ENCODE assay signal across 2 cellular contexts in the genomic region with DNA sequence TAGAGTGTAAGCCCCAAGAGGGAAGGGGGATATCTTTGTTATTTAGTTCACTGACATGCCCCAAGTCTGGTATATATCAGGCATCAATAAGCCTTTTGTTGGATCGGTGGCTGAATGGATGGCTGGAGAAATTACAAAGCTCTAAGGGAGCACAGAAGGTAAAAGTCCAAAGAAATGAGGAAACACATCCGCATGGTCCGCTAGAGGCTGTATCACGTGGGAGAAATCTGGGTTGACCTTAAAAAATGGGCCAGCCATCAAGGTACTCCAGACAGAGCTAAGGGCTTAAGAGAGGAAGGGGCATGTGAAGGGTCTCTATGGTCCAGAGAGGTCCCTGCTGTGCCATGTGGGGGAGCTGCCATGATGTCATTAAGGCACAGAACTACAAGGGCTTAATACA.
A peak's percentile ranks its signal among the peaks of the same experiment; 100 is the strongest.
TF ChIP-seq lines count a peak whose summit lies in the region.

No MANE protein-coding gene starts in this region.

TF ChIP-seq in HepG2, 621 proteins besides CTCF, POLR2A, EP300 and RAD21:
- TF ChIP-seq, protein P1, sequence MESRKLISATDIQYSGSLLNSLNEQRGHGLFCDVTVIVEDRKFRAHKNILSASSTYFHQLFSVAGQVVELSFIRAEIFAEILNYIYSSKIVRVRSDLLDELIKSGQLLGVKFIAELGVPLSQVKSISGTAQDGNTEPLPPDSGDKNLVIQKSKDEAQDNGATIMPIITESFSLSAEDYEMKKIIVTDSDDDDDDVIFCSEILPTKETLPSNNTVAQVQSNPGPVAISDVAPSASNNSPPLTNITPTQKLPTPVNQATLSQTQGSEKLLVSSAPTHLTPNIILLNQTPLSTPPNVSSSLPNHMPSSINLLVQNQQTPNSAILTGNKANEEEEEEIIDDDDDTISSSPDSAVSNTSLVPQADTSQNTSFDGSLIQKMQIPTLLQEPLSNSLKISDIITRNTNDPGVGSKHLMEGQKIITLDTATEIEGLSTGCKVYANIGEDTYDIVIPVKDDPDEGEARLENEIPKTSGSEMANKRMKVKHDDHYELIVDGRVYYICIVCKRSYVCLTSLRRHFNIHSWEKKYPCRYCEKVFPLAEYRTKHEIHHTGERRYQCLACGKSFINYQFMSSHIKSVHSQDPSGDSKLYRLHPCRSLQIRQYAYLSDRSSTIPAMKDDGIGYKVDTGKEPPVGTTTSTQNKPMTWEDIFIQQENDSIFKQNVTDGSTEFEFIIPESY (CRISPR knock-in tag; IDR thresholded peaks at IDR 0.05): peak; percentile 91
- TF ChIP-seq, protein P2, sequence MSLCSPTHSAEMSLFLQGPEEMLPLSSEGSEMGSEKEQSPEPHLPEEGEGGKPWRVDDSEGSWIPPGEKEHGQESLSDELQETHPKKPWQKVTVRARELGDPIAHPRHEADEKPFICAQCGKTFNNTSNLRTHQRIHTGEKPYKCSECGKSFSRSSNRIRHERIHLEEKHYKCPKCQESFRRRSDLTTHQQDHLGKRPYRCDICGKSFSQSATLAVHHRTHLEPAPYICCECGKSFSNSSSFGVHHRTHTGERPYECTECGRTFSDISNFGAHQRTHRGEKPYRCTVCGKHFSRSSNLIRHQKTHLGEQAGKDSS (CRISPR knock-in tag; IDR thresholded peaks at IDR 0.05; ENCODE audit: borderline replicate concordance, low read depth): no peak
- no peak for TF ChIP-seq ZNF430 (CRISPR knock-in tag; IDR thresholded peaks at IDR 0.05)
- no peak for TF ChIP-seq PHF20 (CRISPR knock-in tag; IDR thresholded peaks at IDR 0.05)

TF ChIP-seq in WTC11, 78 proteins besides CTCF, POLR2A, EP300 and RAD21 (continued from another document):
- TF ChIP-seq, protein P3, sequence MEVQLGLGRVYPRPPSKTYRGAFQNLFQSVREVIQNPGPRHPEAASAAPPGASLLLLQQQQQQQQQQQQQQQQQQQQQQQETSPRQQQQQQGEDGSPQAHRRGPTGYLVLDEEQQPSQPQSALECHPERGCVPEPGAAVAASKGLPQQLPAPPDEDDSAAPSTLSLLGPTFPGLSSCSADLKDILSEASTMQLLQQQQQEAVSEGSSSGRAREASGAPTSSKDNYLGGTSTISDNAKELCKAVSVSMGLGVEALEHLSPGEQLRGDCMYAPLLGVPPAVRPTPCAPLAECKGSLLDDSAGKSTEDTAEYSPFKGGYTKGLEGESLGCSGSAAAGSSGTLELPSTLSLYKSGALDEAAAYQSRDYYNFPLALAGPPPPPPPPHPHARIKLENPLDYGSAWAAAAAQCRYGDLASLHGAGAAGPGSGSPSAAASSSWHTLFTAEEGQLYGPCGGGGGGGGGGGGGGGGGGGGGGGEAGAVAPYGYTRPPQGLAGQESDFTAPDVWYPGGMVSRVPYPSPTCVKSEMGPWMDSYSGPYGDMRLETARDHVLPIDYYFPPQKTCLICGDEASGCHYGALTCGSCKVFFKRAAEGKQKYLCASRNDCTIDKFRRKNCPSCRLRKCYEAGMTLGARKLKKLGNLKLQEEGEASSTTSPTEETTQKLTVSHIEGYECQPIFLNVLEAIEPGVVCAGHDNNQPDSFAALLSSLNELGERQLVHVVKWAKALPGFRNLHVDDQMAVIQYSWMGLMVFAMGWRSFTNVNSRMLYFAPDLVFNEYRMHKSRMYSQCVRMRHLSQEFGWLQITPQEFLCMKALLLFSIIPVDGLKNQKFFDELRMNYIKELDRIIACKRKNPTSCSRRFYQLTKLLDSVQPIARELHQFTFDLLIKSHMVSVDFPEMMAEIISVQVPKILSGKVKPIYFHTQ (CRISPR knock-in tag; IDR thresholded peaks at IDR 0.05): no peak
- TF ChIP-seq, protein P4, sequence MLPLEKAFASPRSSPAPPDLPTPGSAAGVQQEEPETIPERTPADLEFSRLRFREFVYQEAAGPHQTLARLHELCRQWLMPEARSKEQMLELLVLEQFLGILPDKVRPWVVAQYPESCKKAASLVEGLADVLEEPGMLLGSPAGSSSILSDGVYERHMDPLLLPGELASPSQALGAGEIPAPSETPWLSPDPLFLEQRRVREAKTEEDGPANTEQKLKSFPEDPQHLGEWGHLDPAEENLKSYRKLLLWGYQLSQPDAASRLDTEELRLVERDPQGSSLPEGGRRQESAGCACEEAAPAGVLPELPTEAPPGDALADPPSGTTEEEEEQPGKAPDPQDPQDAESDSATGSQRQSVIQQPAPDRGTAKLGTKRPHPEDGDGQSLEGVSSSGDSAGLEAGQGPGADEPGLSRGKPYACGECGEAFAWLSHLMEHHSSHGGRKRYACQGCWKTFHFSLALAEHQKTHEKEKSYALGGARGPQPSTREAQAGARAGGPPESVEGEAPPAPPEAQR (CRISPR knock-in tag; IDR thresholded peaks at IDR 0.05): no peak
- TF ChIP-seq NR2C2 (CRISPR knock-in tag; IDR thresholded peaks at IDR 0.05): no peak
- no peak for TF ChIP-seq HMGA2 (CRISPR knock-in tag; IDR thresholded peaks at IDR 0.05)
- TF ChIP-seq, protein P5, sequence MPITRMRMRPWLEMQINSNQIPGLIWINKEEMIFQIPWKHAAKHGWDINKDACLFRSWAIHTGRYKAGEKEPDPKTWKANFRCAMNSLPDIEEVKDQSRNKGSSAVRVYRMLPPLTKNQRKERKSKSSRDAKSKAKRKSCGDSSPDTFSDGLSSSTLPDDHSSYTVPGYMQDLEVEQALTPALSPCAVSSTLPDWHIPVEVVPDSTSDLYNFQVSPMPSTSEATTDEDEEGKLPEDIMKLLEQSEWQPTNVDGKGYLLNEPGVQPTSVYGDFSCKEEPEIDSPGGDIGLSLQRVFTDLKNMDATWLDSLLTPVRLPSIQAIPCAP (CRISPR knock-in tag; IDR thresholded peaks at IDR 0.05): no peak
- no peak for TF ChIP-seq TP53 (CRISPR knock-in tag; IDR thresholded peaks at IDR 0.05)
- TF ChIP-seq ZNF219 (CRISPR knock-in tag; IDR thresholded peaks at IDR 0.05; ENCODE audit: borderline replicate concordance): no peak
- TF ChIP-seq, protein P6, sequence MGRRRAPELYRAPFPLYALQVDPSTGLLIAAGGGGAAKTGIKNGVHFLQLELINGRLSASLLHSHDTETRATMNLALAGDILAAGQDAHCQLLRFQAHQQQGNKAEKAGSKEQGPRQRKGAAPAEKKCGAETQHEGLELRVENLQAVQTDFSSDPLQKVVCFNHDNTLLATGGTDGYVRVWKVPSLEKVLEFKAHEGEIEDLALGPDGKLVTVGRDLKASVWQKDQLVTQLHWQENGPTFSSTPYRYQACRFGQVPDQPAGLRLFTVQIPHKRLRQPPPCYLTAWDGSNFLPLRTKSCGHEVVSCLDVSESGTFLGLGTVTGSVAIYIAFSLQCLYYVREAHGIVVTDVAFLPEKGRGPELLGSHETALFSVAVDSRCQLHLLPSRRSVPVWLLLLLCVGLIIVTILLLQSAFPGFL (CRISPR knock-in tag; IDR thresholded peaks at IDR 0.05; ENCODE audit: borderline replicate concordance): no peak
- TF ChIP-seq, protein P7, sequence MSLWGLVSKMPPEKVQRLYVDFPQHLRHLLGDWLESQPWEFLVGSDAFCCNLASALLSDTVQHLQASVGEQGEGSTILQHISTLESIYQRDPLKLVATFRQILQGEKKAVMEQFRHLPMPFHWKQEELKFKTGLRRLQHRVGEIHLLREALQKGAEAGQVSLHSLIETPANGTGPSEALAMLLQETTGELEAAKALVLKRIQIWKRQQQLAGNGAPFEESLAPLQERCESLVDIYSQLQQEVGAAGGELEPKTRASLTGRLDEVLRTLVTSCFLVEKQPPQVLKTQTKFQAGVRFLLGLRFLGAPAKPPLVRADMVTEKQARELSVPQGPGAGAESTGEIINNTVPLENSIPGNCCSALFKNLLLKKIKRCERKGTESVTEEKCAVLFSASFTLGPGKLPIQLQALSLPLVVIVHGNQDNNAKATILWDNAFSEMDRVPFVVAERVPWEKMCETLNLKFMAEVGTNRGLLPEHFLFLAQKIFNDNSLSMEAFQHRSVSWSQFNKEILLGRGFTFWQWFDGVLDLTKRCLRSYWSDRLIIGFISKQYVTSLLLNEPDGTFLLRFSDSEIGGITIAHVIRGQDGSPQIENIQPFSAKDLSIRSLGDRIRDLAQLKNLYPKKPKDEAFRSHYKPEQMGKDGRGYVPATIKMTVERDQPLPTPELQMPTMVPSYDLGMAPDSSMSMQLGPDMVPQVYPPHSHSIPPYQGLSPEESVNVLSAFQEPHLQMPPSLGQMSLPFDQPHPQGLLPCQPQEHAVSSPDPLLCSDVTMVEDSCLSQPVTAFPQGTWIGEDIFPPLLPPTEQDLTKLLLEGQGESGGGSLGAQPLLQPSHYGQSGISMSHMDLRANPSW (CRISPR knock-in tag; conservative IDR thresholded peaks at IDR 0.05; ENCODE audit: low read depth): no peak
- no peak for TF ChIP-seq ZNF138 (CRISPR knock-in tag; conservative IDR thresholded peaks at IDR 0.05)
- TF ChIP-seq NFYB (CRISPR knock-in tag; conservative IDR thresholded peaks at IDR 0.05; ENCODE audit: low read depth): no peak
- no peak for TF ChIP-seq FOXK1 (CRISPR knock-in tag; IDR thresholded peaks at IDR 0.05)
- TF ChIP-seq ETV6 (CRISPR knock-in tag; IDR thresholded peaks at IDR 0.05): no peak
- TF ChIP-seq, protein P8, sequence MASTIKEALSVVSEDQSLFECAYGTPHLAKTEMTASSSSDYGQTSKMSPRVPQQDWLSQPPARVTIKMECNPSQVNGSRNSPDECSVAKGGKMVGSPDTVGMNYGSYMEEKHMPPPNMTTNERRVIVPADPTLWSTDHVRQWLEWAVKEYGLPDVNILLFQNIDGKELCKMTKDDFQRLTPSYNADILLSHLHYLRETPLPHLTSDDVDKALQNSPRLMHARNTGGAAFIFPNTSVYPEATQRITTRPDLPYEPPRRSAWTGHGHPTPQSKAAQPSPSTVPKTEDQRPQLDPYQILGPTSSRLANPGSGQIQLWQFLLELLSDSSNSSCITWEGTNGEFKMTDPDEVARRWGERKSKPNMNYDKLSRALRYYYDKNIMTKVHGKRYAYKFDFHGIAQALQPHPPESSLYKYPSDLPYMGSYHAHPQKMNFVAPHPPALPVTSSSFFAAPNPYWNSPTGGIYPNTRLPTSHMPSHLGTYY (CRISPR knock-in tag; IDR thresholded peaks at IDR 0.05): no peak
- no peak for TF ChIP-seq MXD4 (CRISPR knock-in tag; IDR thresholded peaks at IDR 0.05; ENCODE audit: borderline replicate concordance)
- no peak for TF ChIP-seq CBFB (CRISPR knock-in tag; IDR thresholded peaks at IDR 0.05; ENCODE audit: low read depth)
- TF ChIP-seq CREM (CRISPR knock-in tag; IDR thresholded peaks at IDR 0.05): no peak
- TF ChIP-seq, protein P9, sequence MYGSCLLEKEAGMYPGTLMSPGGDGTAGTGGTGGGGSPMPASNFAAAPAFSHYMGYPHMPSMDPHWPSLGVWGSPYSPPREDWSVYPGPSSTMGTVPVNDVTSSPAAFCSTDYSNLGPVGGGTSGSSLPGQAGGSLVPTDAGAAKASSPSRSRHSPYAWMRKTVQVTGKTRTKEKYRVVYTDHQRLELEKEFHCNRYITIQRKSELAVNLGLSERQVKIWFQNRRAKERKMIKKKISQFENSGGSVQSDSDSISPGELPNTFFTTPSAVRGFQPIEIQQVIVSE (CRISPR knock-in tag; IDR thresholded peaks at IDR 0.05; ENCODE audit: borderline replicate concordance): no peak
TF ChIP-seq in WTC11: peak in this region for 0.
